In the genomic region with DNA sequence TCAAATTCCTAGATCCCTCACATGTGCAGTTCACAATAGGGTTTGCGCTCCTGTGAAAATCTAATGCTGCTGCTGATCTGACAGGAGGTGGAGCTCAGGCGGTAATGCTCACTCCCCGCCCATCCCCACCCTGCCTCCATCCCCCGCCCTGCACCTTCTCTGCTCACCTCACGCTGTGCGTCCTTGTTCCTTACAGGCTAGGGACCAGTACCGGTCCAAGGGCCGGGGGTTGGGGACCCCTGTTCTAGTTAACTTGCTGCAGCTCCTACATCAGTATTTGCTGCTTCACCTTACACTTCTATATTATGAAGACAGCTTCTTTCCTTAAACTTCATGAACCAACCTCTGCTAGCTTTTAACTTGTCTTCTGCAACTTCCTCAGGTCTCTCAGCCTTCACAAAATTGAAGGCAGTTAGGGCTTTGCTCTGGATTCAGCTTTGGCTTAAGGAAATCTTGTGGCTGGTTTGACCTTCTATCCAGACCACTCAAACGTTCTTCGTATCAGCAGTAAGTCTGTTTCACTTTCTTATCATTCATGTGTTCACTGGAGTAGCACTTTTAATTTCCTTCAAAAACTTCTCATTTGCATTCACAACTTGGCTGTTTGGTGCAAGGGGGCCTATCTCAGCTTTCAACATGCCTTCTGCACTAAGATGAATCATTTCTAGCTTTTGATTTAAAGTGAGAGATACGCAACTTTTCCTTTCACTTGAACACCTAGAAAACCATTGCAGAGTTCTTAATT, we compare ENCODE assay signal across 8 cellular contexts. TPM values are rescaled to one million over a fixed set of nuclear protein-coding genes. Genes with fewer than 3 reads are reported as not detected.
DNase-seq lines count a peak whose midpoint lies in the region; ATAC-seq and TF ChIP-seq lines count a peak whose summit lies in the region.

No MANE protein-coding gene starts in this region.

- H3K36me3 Mint-ChIP-seq in activated naive CD4-positive, alpha-beta T cell treated with anti-CD3 and anti-CD28 coated beads, Interleukin-2, amount 50 U/mL, for 24 hours: peaks cover 9% of the 10 kb centered on the region

- H3K27ac ChIP-seq in right cardiac atrium (ENCODE audit: low read length) (peak overlapping the region; percentile 72), gastrocnemius medialis (peak overlapping the region; percentile 95 to 97 (median 96))

- peak overlapping the region; percentile 70 for H3K4me3 ChIP-seq in right cardiac atrium (ENCODE audit: low read length)
- peak overlapping the region; percentile 41 to 93 (median 84) for H3K4me3 ChIP-seq in gastrocnemius medialis
- no peak overlapping the region for H3K4me3 ChIP-seq in BE2C (ENCODE audit: low read depth, low read length)

- TF ChIP-seq CTCF in gastrocnemius medialis (IDR thresholded peaks at IDR 0.05 in 4 of 5, conservative IDR thresholded peaks at IDR 0.05 in 1 of 5): no peak
- no peak for TF ChIP-seq CTCF in BE2C (IDR thresholded peaks at IDR 0.05; ENCODE audit: low read depth, low read length)

- H3K4me1 ChIP-seq in right cardiac atrium (ENCODE audit: control insufficient read depth, insufficient read depth, low read length): no peaks in the 10 kb centered on the region
- peaks cover 29 to 36% of the 10 kb centered on the region in 2 donors for H3K4me1 ChIP-seq in gastrocnemius medialis
- H3K4me1 ChIP-seq in BE2C: no peaks in the 10 kb centered on the region

- peak; percentile 49 for DNase-seq in RPMI8226
- DNase-seq in right cardiac atrium: peak; percentile 20 to 61 (median 61)
- DNase-seq in gastrocnemius medialis: peak; percentile 20 to 42
- DNase-seq in NCI-H128 (lab: John Stamatoyannopoulos, UW; ENCODE audit: unreplicated experiment): no peak
- no peak for DNase-seq in BE2C

- H3K9me3 Mint-ChIP-seq in activated naive CD4-positive, alpha-beta T cell treated with anti-CD3 and anti-CD28 coated beads, Interleukin-2, amount 50 U/mL, for 24 hours: no peaks in the 10 kb centered on the region

- peak overlapping the region; percentile 87 for H3K27ac Mint-ChIP-seq in activated naive CD4-positive, alpha-beta T cell treated with anti-CD3 and anti-CD28 coated beads, Interleukin-2, amount 50 U/mL, for 24 hours

- 6% methylated on average over 11 of the region's 11 CpGs for WGBS in right cardiac atrium

- no peak for TF ChIP-seq POLR2A in gastrocnemius medialis (IDR thresholded peaks at IDR 0.05)

- H3K27me3 Mint-ChIP-seq in activated naive CD4-positive, alpha-beta T cell treated with anti-CD3 and anti-CD28 coated beads, Interleukin-2, amount 50 U/mL, for 24 hours: no peaks in the 10 kb centered on the region

- H3K36me3 ChIP-seq in gastrocnemius medialis: no peaks in the 10 kb centered on the region
- peaks cover 5% of the 10 kb centered on the region; the same call in 1 of the 2 replicates for H3K36me3 ChIP-seq in BE2C

- H3K4me1 Mint-ChIP-seq in activated naive CD4-positive, alpha-beta T cell treated with anti-CD3 and anti-CD28 coated beads, Interleukin-2, amount 50 U/mL, for 24 hours: peaks cover 53% of the 10 kb centered on the region

- H3K27me3 ChIP-seq in right cardiac atrium (ENCODE audit: control insufficient read depth, insufficient read depth) (no peaks in the 10 kb centered on the region), gastrocnemius medialis (no peaks in the 10 kb centered on the region), BE2C (no peaks in the 10 kb centered on the region)

- H3K9me3 ChIP-seq in right cardiac atrium (ENCODE audit: control insufficient read depth, low read length) (no peaks in the 10 kb centered on the region), gastrocnemius medialis (no peaks in the 10 kb centered on the region), BE2C (no peaks in the 10 kb centered on the region)

- peak overlapping the region; percentile 94 for H3K4me3 Mint-ChIP-seq in activated naive CD4-positive, alpha-beta T cell treated with anti-CD3 and anti-CD28 coated beads, Interleukin-2, amount 50 U/mL, for 24 hours

- ATAC-seq in GM18499 (IDR thresholded peaks at IDR 0.05; ENCODE audit: insufficient read depth, unreplicated experiment): peak; percentile 43
- peak; percentile 42 for ATAC-seq in HG02884 (IDR thresholded peaks at IDR 0.05; ENCODE audit: unreplicated experiment)
- peak; percentile 29 to 49 for ATAC-seq in right cardiac atrium
- no peak for ATAC-seq in gastrocnemius medialis

- intact Hi-C loops in right cardiac atrium (cut with DNase I): no loop called here
- intact Hi-C loops in gastrocnemius medialis (cut with DNase I; ENCODE audit: low total_unique reads): loop anchor here (5.0 kb wide), 2 partner anchors 384 to 496 kb away; partner anchors contain the start of genes CPEB3, HECTD2 and MARCHF5

- in situ Hi-C loops in gastrocnemius medialis (cut with MboI; ENCODE audit: low sequenced_read_pairs in 4 of 4): no loop called here

RNA-seq across cellular contexts. Expression of gene TNKS2, which starts 1.7 kb away (rescaled TPM):
- total RNA-seq in right cardiac atrium (10 to 100 TPM; 18.0 to 21.4 (median 19.9) TPM), gastrocnemius medialis (10 to 100 TPM; 26.2 to 40.3 (median 29.5) TPM)
- polyA plus RNA-seq in right cardiac atrium: 6.1 TPM
- 17.1 TPM for polyA plus RNA-seq in BE2C (2012; ENCODE audit: insufficient read depth, insufficient read length, low read depth)

Comparison
In these comparisons a context has a peak if more than half of its experiments do, and no peak if none do; other contexts are left out.
1. ATAC-seq: peak in GM18499 (single experiment), HG02884 (single experiment) and right cardiac atrium (2 of 2); none in gastrocnemius medialis (0 of 2).
2. DNase-seq: peak in RPMI8226 (single experiment), right cardiac atrium (3 of 3) and gastrocnemius medialis (2 of 2); none in NCI-H128 (single experiment) and BE2C (single experiment).